8 cellular contexts compared by ENCODE assay signal in the genomic region with DNA sequence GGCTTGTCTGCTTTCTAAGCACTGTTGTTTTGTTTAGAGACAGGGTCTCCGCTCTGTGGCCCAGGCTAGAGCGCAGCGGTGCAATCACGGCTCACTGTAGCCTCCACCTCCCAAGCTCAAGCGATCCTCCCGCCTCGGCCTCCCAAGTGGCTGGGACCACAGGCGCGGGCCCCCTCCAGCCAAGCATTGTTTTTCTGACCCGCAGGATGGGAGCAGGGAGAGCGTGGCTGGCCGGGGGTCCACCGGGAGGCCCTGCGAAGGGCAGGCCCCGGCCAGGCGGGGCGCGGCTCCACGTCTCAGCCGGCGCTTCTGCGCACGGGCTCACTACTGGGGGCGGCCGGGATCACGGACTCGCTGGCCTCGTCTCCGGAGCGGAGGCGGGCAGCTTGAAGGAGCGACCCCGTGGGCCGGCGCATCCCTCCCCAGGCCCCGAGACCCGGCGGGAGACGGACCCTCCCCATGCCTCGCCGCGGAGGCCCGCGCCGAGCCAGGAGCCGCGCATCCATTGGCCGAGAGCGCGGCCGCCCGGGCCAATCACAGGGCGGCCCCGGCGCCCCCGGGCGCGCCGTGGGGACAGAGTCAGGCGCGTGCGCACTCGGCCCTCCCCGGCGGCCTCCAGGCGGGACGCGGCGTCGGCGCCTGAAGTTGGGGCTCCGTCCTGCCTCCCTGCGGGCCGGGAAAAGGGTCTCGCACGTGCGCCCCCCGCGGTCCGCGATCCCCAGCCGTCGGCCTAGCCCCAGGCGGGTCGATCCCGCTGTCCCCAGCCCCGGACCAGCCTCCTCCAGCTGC. TPM values are rescaled to one million over a fixed set of nuclear protein-coding genes. Genes with fewer than 3 reads are reported as not detected.
DNase-seq lines count a peak whose midpoint lies in the region; ATAC-seq and TF ChIP-seq lines count a peak whose summit lies in the region.

No MANE protein-coding gene starts in this region.

- H3K4me3 ChIP-seq in epithelial cell of proximal tubule (ENCODE audit: low read depth, low read length) = peak overlapping the region; percentile 60

- TF ChIP-seq CTCF in epithelial cell of proximal tubule (conservative IDR thresholded peaks at IDR 0.05; ENCODE audit: low read depth, low read length) = no peak

- DNase-seq in DMS153 treated with DMSO at 0.1 percent for 48 hours (lab: John Stamatoyannopoulos, UW; ENCODE audit: unreplicated experiment) = peak; percentile 47
- DNase-seq in NCI-H69 (lab: John Stamatoyannopoulos, UW) = peak; percentile 96
- DNase-seq in activated T-cell treated with anti-CD3 and anti-CD28 coated beads for 4 hours = peak; percentile 75
- DNase-seq in epithelial cell of proximal tubule (ENCODE audit: low read depth) = no peak
- DNase-seq in mucosa of gallbladder (ENCODE audit: low spot score) = peak; percentile 79
- DNase-seq in stimulated activated CD8-positive, alpha-beta memory T cell treated with anti-CD3 and anti-CD28 coated beads, Interleukin-4, amount 100 ng/mL, for 48 hours = peak; percentile 87

- peak; percentile 52 for ATAC-seq in HG02840 (IDR thresholded peaks at IDR 0.05; ENCODE audit: low FRiP score, unreplicated experiment)
- no peak for ATAC-seq in GM18520 (IDR thresholded peaks at IDR 0.05; ENCODE audit: unreplicated experiment)

RNA-seq across cellular contexts. Expression of a gene that starts 24.9 kb away (rescaled TPM):
- total RNA-seq in epithelial cell of proximal tubule (8,322 and 8,951 TPM in 2 replicates), mucosa of gallbladder (2,344 TPM)

RNA-seq across cellular contexts. Expression of a gene that starts 40.5 kb away (rescaled TPM):
- total RNA-seq in epithelial cell of proximal tubule = 0.51 TPM in 1 of 2 replicates, not detected in the other
- 1.4 TPM for total RNA-seq in mucosa of gallbladder
